ENCODE assay signal across 10 cellular contexts in genomic region chr18:32803571-32803970, GRCh38. TPM values are rescaled to one million over a fixed set of nuclear protein-coding genes. Genes with fewer than 3 reads are reported as not detected.
DNase-seq lines count a peak whose midpoint lies in the region; ATAC-seq and TF ChIP-seq lines count a peak whose summit lies in the region.
"Had no signal": no experiment of that assay in that cellular context is flagged by ENCODE, and none has a peak within 500 bp of the region (broad histone marks: within the 10 kb centered on the region; RNA-seq: fewer than 3 reads in every experiment).

No MANE protein-coding gene starts in this region.

- in situ Hi-C loops in astrocyte of the cerebellum (cut with HindIII; ENCODE audit: low sequenced_read_pairs): no loop called here

- H3K9me3 Mint-ChIP-seq in endothelial cell (ENCODE audit: unreplicated experiment): no peaks in the 10 kb centered on the region

- H3K4me1 Mint-ChIP-seq in endothelial cell (ENCODE audit: unreplicated experiment): peaks cover 9% of the 10 kb centered on the region
- H3K4me1 Mint-ChIP-seq: activated CD8-positive, alpha-beta memory T cell treated with anti-CD3 and anti-CD28 coated beads, Interleukin-2, amount 10 ng/mL, durations not matched to agents 7 days and 5 days had no signal

- peak; percentile 85 for ATAC-seq in HG03108 (IDR thresholded peaks at IDR 0.05; ENCODE audit: unreplicated experiment)
- ATAC-seq: activated CD8-positive, alpha-beta memory T cell treated with anti-CD3 and anti-CD28 coated beads, Interleukin-2, amount 10 ng/mL, durations not matched to agents 7 days and 5 days had no signal

- H3K36me3 Mint-ChIP-seq in endothelial cell (ENCODE audit: low read depth, unreplicated experiment): no peaks in the 10 kb centered on the region
- H3K36me3 Mint-ChIP-seq: activated CD8-positive, alpha-beta memory T cell treated with anti-CD3 and anti-CD28 coated beads, Interleukin-2, amount 10 ng/mL, durations not matched to agents 7 days and 5 days had no signal

- no peaks in the 10 kb centered on the region for H3K27me3 Mint-ChIP-seq in endothelial cell (ENCODE audit: unreplicated experiment)
- H3K27me3 Mint-ChIP-seq: activated CD8-positive, alpha-beta memory T cell treated with anti-CD3 and anti-CD28 coated beads, Interleukin-2, amount 10 ng/mL, durations not matched to agents 7 days and 5 days had no signal

- no peak overlapping the region for H3K4me3 Mint-ChIP-seq in endothelial cell (ENCODE audit: unreplicated experiment)
- H3K4me3 Mint-ChIP-seq: activated CD8-positive, alpha-beta memory T cell treated with anti-CD3 and anti-CD28 coated beads, Interleukin-2, amount 10 ng/mL, durations not matched to agents 7 days and 5 days had no signal

- H3K27me3 ChIP-seq in BE2C: no peaks in the 10 kb centered on the region

- DNase-seq in DMS53 treated with DMSO at 0.1 percent for 48 hours (lab: John Stamatoyannopoulos, UW; ENCODE audit: unreplicated experiment): peak; percentile 35
- peak; percentile 19 for DNase-seq in GM20000 (ENCODE audit: low spot score)
- peak; percentile 2 for DNase-seq in astrocyte of the cerebellum (ENCODE audit: low read depth)
- DNase-seq in BE2C: no peak
- no peak for DNase-seq in GM19240 (ENCODE audit: insufficient read length, low spot score)
- DNase-seq in endothelial cell (ENCODE audit: low spot score): no peak
- DNase-seq in NCI-H1092 (lab: John Stamatoyannopoulos, UW): no peak
- DNase-seq: activated CD8-positive, alpha-beta memory T cell treated with anti-CD3 and anti-CD28 coated beads, Interleukin-2, amount 10 ng/mL, durations not matched to agents 7 days and 5 days; effector CD8-positive, alpha-beta T cell had no signal

- no peak overlapping the region for H3K4me3 ChIP-seq in astrocyte of the cerebellum (ENCODE audit: low read depth, low read length)
- no peak overlapping the region for H3K4me3 ChIP-seq in BE2C (ENCODE audit: low read depth, low read length)

- TF ChIP-seq CTCF in GM20000 (IDR thresholded peaks at IDR 0.05; ENCODE audit: extremely low read depth, missing control alignments) (no peak), astrocyte of the cerebellum (IDR thresholded peaks at IDR 0.05; ENCODE audit: low read depth, low read length, missing control alignments) (no peak), BE2C (IDR thresholded peaks at IDR 0.05; ENCODE audit: low read depth, low read length) (no peak), endothelial cell (IDR thresholded peaks at IDR 0.05; ENCODE audit: unreplicated experiment) (no peak)

- H3K9me3 ChIP-seq in BE2C: no peaks in the 10 kb centered on the region

- no peaks in the 10 kb centered on the region for H3K4me1 ChIP-seq in BE2C

- no peaks in the 10 kb centered on the region for H3K36me3 ChIP-seq in BE2C

- no peak overlapping the region for H3K27ac Mint-ChIP-seq in endothelial cell (ENCODE audit: unreplicated experiment)
- H3K27ac Mint-ChIP-seq: activated CD8-positive, alpha-beta memory T cell treated with anti-CD3 and anti-CD28 coated beads, Interleukin-2, amount 10 ng/mL, durations not matched to agents 7 days and 5 days had no signal

RNA-seq across cellular contexts. Expression of gene KLHL14, which starts 30.7 kb away (rescaled TPM):
- polyA plus RNA-seq in BE2C (2012; ENCODE audit: insufficient read depth, insufficient read length, low read depth): not detected
- total RNA-seq in endothelial cell (ENCODE audit: unreplicated experiment): 1.3 TPM
- total RNA-seq: activated CD8-positive, alpha-beta memory T cell treated with anti-CD3 and anti-CD28 coated beads, Interleukin-2, amount 10 ng/mL, durations not matched to agents 7 days and 5 days had no signal

Comparison
In these comparisons a context has a peak if more than half of its experiments do, and no peak if none do; other contexts are left out.
1. DNase-seq: peak in DMS53 treated with DMSO at 0.1 percent for 48 hours (single experiment), GM20000 (single experiment) and astrocyte of the cerebellum (single experiment); none in BE2C (single experiment), GM19240 (single experiment), endothelial cell (single experiment) and NCI-H1092 (single experiment).